22 cellular contexts compared by ENCODE assay signal in the genomic region with DNA sequence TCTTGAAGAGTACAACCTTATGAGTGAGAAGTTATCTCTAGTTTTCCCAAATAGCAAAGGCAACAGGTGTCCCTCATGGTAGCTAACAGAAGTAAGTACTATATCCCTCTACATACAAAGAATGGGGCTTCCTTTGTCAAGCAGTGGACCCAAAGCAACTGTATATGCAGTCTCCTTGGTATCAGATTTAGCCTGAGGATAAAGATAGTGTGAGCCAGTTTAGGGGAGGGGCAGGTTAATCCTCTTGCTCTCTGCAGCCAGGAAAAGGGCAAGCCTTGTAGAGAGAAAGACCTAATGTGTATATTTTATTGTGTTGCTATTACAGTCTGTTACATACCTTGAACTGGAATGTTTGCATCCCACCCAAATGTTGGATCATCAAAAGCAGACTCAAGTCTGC.
DNase-seq lines count a peak whose midpoint lies in the region; ATAC-seq and TF ChIP-seq lines count a peak whose summit lies in the region.
"Had no signal": no experiment of that assay in that cellular context is flagged by ENCODE, and none has a peak within 500 bp of the region (broad histone marks: within the 10 kb centered on the region; RNA-seq: fewer than 3 reads in every experiment).

No MANE protein-coding gene starts in this region.

- intact Hi-C loops in left cardiac atrium (cut with DNase I): no loop called here

- no peak overlapping the region for H2AFZ ChIP-seq in neural progenitor cell (replicated peaks)
- H2AFZ ChIP-seq: GM23338 had no signal

- H3K9me3 ChIP-seq in WERI-Rb-1 (ENCODE audit: severe bottlenecking) (no peaks in the 10 kb centered on the region), neural progenitor cell (ENCODE audit: low read depth) (no peaks in the 10 kb centered on the region)
- H3K9me3 ChIP-seq: A549, Caco-2 had no signal

- no peaks in the 10 kb centered on the region for H3K9me3 Mint-ChIP-seq in neural progenitor cell
- H3K9me3 Mint-ChIP-seq: GM23338 had no signal

- H3K36me3 ChIP-seq in WERI-Rb-1: no peaks in the 10 kb centered on the region
- no peaks in the 10 kb centered on the region for H3K36me3 ChIP-seq in neural progenitor cell

- H3K4me1 Mint-ChIP-seq in neural progenitor cell: no peaks in the 10 kb centered on the region
- H3K4me1 Mint-ChIP-seq: GM23338 had no signal

- no peak overlapping the region for H3K27ac ChIP-seq in WERI-Rb-1
- no peak overlapping the region for H3K27ac ChIP-seq in neural progenitor cell
- H3K27ac ChIP-seq: 22Rv1, A549, C4-2B, HL-60 had no signal

- no peaks in the 10 kb centered on the region for H3K79me2 ChIP-seq in neural progenitor cell (ENCODE audit: low read depth)

- peak overlapping the region; percentile 19 for H3K4me2 ChIP-seq in neural progenitor cell
- H3K4me2 ChIP-seq: A549, GM23338 had no signal

- no peak overlapping the region for H3K27ac Mint-ChIP-seq in neural progenitor cell
- H3K27ac Mint-ChIP-seq: CD4-positive, alpha-beta T cell; GM23338 had no signal

- H3K36me3 Mint-ChIP-seq in neural progenitor cell: no peaks in the 10 kb centered on the region

- H3F3A ChIP-seq in neural progenitor cell (ENCODE audit: low read depth): no peaks in the 10 kb centered on the region

- H3K4me1 ChIP-seq in neural progenitor cell: peaks cover 18% of the 10 kb centered on the region
- H3K4me1 ChIP-seq: A549, Caco-2 had no signal

- no peak overlapping the region for H3K4me3 Mint-ChIP-seq in neural progenitor cell
- H3K4me3 Mint-ChIP-seq: CD4-positive, alpha-beta T cell; GM23338 had no signal

- TF ChIP-seq CTCF in WERI-Rb-1 (IDR thresholded peaks at IDR 0.05; ENCODE audit: low read depth, low read length) (no peak), neural progenitor cell (IDR thresholded peaks at IDR 0.05) (no peak)

- H3K27me3 ChIP-seq in WERI-Rb-1 (ENCODE audit: insufficient read depth, low read depth, severe bottlenecking) (no peaks in the 10 kb centered on the region), neural progenitor cell (no peaks in the 10 kb centered on the region)

- ATAC-seq in left cardiac atrium: no peak
- ATAC-seq: A549, GM23338, HCT116 had no signal

- peak; percentile 45 for DNase-seq in D341Med (ENCODE audit: low spot score)
- DNase-seq in NCI-H226: peak; percentile 35
- peak; percentile 53 for DNase-seq in WERI-Rb-1
- peak; percentile 62 for DNase-seq in neural progenitor cell (ENCODE audit: low spot score)
- no peak for DNase-seq in left cardiac atrium
- no peak for DNase-seq in activated T-cell treated with anti-CD3 and anti-CD28 coated beads, Interleukin-2, amount 50 U/mL, for 1 hour
- no peak for DNase-seq in HT-29 (ENCODE audit: low spot score)
- no peak for DNase-seq in stimulated activated CD4-positive, alpha-beta T cell treated with anti-CD3 and anti-CD28 coated beads, Interleukin-4, amount 100 ng/mL, for 1 hour
- DNase-seq: AML-193; Caco-2; CD4-positive, alpha-beta T cell; DMS153; DMS79; GDM1; H7; IMR-90 had no signal

- H3K4me3 ChIP-seq in WERI-Rb-1 (ENCODE audit: low read depth, low read length): no peak overlapping the region
- H3K4me3 ChIP-seq in neural progenitor cell: no peak overlapping the region
- H3K4me3 ChIP-seq: A549, GM23338 had no signal

- no peaks in the 10 kb centered on the region for H3K27me3 Mint-ChIP-seq in neural progenitor cell (ENCODE audit: insufficient read depth, low read depth)

- no peak overlapping the region for H3K9ac ChIP-seq in neural progenitor cell

- H4K20me1 ChIP-seq in neural progenitor cell (ENCODE audit: low read depth): no peaks in the 10 kb centered on the region

Comparison
In these comparisons a context has a peak if more than half of its experiments do, and no peak if none do; other contexts are left out.
1. DNase-seq: peak in D341Med (single experiment), NCI-H226 (single experiment), WERI-Rb-1 (single experiment) and neural progenitor cell (single experiment); none in left cardiac atrium (single experiment), activated T-cell treated with anti-CD3 and anti-CD28 coated beads, Interleukin-2, amount 50 U/mL, for 1 hour (single experiment), HT-29 (single experiment) and stimulated activated CD4-positive, alpha-beta T cell treated with anti-CD3 and anti-CD28 coated beads, Interleukin-4, amount 100 ng/mL, for 1 hour (single experiment).